In the genomic region with DNA sequence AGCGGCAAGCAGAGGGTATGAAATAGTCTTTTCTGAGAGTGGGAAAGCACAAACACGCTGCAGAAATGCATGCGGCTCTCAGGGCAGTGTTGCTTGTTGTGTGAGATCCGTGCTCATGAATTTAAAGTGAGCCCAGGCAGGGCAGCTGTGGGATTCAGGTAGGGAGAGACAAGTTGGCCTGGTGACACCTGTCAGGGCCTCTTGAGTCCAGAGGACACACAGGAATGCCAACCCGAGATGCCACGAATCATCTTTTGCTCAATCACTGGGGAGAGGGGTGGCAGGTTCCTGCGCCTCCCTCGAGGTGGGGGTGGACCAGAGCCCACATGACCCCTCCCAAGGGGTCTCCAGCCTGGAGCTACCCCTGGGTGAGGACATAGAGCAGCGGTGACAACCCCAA, we compare ENCODE assay signal across 1 cellular context.
TF ChIP-seq lines count a peak whose summit lies in the region.

No MANE protein-coding gene starts in this region.

TF ChIP-seq in H1, 55 proteins besides CTCF, POLR2A, EP300 and RAD21:
- TF ChIP-seq EGR1 (IDR thresholded peaks at IDR 0.05; ENCODE audit: borderline replicate concordance, low read depth, low read length) (no peak), CBX5 (IDR thresholded peaks at IDR 0.05; ENCODE audit: low read depth, low read length) (no peak), POLR2AphosphoS5 (IDR thresholded peaks at IDR 0.05; ENCODE audit: low read depth, low read length) (no peak), KDM5A (IDR thresholded peaks at IDR 0.05; ENCODE audit: low read length) (no peak), PHF8 (conservative IDR thresholded peaks at IDR 0.05; ENCODE audit: low read depth, low read length) (no peak), SP1 (IDR thresholded peaks at IDR 0.05; ENCODE audit: low read depth, low read length) (no peak), CREB1 (IDR thresholded peaks at IDR 0.05) (no peak), CHD1 (IDR thresholded peaks at IDR 0.05; ENCODE audit: low read depth, low read length) (no peak), RBBP5 (IDR thresholded peaks at IDR 0.05; ENCODE audit: borderline replicate concordance, low read depth, low read length) (no peak)
- TF ChIP-seq, protein P1, sequence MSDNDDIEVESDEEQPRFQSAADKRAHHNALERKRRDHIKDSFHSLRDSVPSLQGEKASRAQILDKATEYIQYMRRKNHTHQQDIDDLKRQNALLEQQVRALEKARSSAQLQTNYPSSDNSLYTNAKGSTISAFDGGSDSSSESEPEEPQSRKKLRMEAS (IDR thresholded peaks at IDR 0.05), result no peak
